In genomic region chr3:143002083-143002712, GRCh38 we compare ENCODE assay signal across 1 cellular context.
TF ChIP-seq lines count a peak whose summit lies in the region.

No MANE protein-coding gene starts in this region.

TF ChIP-seq in K562, 482 proteins besides CTCF, POLR2A, EP300 and RAD21 (continued from another document):
- no peak for TF ChIP-seq AFF4 (CRISPR knock-in tag; IDR thresholded peaks at IDR 0.05)
- TF ChIP-seq ATF4 (CRISPR knock-in tag; IDR thresholded peaks at IDR 0.05), result 0 out of 2 replicates have a peak, but pooled peaks have one; percentile 22
- TF ChIP-seq ZKSCAN1 (IDR thresholded peaks at IDR 0.05; ENCODE audit: low read depth, low read length), result no peak
- TF ChIP-seq MYC (IDR thresholded peaks at IDR 0.05; ENCODE audit: low read depth, low read length), result peak; percentile 80
- no peak for TF ChIP-seq MYC (CRISPR knock-in tag; IDR thresholded peaks at IDR 0.05; ENCODE audit: borderline replicate concordance, low read depth)
- TF ChIP-seq TARDBP (IDR thresholded peaks at IDR 0.05), result no peak
- TF ChIP-seq MGA (IDR thresholded peaks at IDR 0.05), result peak; percentile 55
- TF ChIP-seq ZNF584 (CRISPR knock-in tag; IDR thresholded peaks at IDR 0.05; ENCODE audit: low read depth), result no peak
- no peak for TF ChIP-seq XRCC3 (IDR thresholded peaks at IDR 0.05)
- no peak for TF ChIP-seq ZNF253 (CRISPR knock-in tag; conservative IDR thresholded peaks at IDR 0.05)
- TF ChIP-seq TGIF2 (CRISPR knock-in tag; IDR thresholded peaks at IDR 0.05), result no peak
- TF ChIP-seq ATF6 (CRISPR knock-in tag; IDR thresholded peaks at IDR 0.05), result no peak
- TF ChIP-seq NR2C1 (IDR thresholded peaks at IDR 0.05), result no peak
- no peak for TF ChIP-seq NR2C1 (tag; IDR thresholded peaks at IDR 0.05)
- peak in 1 of 2 experiments; percentile 26; a peak in 2 of 4 replicates for TF ChIP-seq HDAC1 (IDR thresholded peaks at IDR 0.05)
- no peak for TF ChIP-seq THAP7 (CRISPR knock-in tag; IDR thresholded peaks at IDR 0.05)
- TF ChIP-seq KAT8 (IDR thresholded peaks at IDR 0.05; ENCODE audit: low read depth), result no peak
- TF ChIP-seq MAFK (IDR thresholded peaks at IDR 0.05; ENCODE audit: low read length), result no peak
- TF ChIP-seq SAP30 (IDR thresholded peaks at IDR 0.05; ENCODE audit: borderline replicate concordance, insufficient read depth, low read depth, low read length, poor library complexity, severe bottlenecking), result peak; percentile 22
- TF ChIP-seq U2AF1 (optimal IDR thresholded peaks at IDR 0.05; ENCODE audit: low read depth, low read length), result no peak
